Comparison of ENCODE assay signal across 1 cellular context in genomic region chr14:95197498-95198010, GRCh38.
TF ChIP-seq lines count a peak whose summit lies in the region.

No MANE protein-coding gene starts in this region.

TF ChIP-seq in K562, 482 proteins besides CTCF, POLR2A, EP300 and RAD21:
- TF ChIP-seq DMBX1 (CRISPR knock-in tag; IDR thresholded peaks at IDR 0.05; ENCODE audit: borderline replicate concordance) (no peak), RUNX1 (IDR thresholded peaks at IDR 0.05; ENCODE audit: low read depth) (no peak), ZNF197 (CRISPR knock-in tag; IDR thresholded peaks at IDR 0.05; ENCODE audit: low read depth) (no peak), JUND (IDR thresholded peaks at IDR 0.05; ENCODE audit: borderline replicate concordance, low read depth, low read length) (no peak), JUND (tag; IDR thresholded peaks at IDR 0.05; ENCODE audit: borderline replicate concordance, low read depth, low read length) (no peak), TAF1 (IDR thresholded peaks at IDR 0.05; ENCODE audit: control insufficient read depth, extremely low read depth, insufficient read depth, low read length, severe bottlenecking) (no peak)
- TF ChIP-seq, protein P1, sequence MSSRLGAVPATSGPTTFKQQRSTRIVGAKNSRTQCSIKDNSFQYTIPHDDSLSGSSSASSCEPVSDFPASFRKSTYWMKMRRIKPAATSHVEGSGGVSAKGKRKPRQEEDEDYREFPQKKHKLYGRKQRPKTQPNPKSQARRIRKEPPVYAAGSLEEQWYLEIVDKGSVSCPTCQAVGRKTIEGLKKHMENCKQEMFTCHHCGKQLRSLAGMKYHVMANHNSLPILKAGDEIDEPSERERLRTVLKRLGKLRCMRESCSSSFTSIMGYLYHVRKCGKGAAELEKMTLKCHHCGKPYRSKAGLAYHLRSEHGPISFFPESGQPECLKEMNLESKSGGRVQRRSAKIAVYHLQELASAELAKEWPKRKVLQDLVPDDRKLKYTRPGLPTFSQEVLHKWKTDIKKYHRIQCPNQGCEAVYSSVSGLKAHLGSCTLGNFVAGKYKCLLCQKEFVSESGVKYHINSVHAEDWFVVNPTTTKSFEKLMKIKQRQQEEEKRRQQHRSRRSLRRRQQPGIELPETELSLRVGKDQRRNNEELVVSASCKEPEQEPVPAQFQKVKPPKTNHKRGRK (tag; IDR thresholded peaks at IDR 0.05): peak; percentile 11; the same call in 1 of the 2 replicates
